9 cellular contexts compared by ENCODE assay signal in the genomic region with DNA sequence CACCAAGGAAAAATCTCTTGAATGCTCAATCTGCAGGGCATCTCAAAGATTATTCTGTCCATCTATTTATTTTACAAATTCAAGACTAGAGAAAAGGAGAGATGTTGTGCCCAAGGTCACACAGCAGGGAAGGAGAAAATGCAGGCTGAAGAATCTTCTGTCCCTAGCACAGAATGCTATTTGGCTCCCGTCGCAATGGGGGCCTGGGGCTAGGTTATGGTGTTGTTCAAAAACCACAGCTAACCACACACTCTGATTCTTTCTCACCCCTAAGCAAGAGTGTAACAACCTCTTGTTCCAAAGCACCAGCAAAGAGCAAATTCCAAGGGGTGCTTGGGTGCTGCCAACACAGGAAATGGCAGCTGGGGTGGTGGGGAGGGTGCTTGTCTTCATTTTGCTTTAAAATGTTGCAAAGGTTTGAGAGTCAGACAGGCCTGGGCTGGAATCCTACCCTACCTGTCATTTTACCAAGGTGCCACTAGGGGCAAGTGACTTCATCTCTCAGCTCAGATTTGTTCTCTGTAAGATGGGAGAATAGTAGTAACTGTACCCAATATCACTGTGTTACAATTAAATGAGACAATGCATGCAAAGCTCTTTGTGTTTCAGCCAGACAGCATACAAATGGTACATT.
A peak's percentile ranks its signal among the peaks of the same experiment; 100 is the strongest.
DNase-seq lines count a peak whose midpoint lies in the region; ATAC-seq and TF ChIP-seq lines count a peak whose summit lies in the region.
"Had no signal": no experiment of that assay in that cellular context is flagged by ENCODE, and none has a peak within 500 bp of the region (broad histone marks: within the 10 kb centered on the region; RNA-seq: fewer than 3 reads in every experiment).

No MANE protein-coding gene starts in this region.

- H3K27me3 ChIP-seq in DND-41 (ENCODE audit: insufficient read depth, low read length, poor library complexity): no peaks in the 10 kb centered on the region

- no peak overlapping the region for H3K27ac ChIP-seq in DND-41 (ENCODE audit: low read length)

- no peaks in the 10 kb centered on the region for H3K79me2 ChIP-seq in DND-41 (ENCODE audit: insufficient read depth, low read length)

- DNase-seq in DND-41 (peak; percentile 5), neural crest cell (ENCODE audit: low read depth, low spot score) (no peak), T-helper 1 cell (no peak)
- DNase-seq in stimulated activated CD4-positive, alpha-beta T cell treated with anti-CD3 and anti-CD28 coated beads, Interleukin-2, amount 100 ng/mL, for 48 hours: no peak
- DNase-seq: naive B cell had no signal

- H3K4me2 ChIP-seq in DND-41 (ENCODE audit: insufficient read depth, low read length): no peak overlapping the region

- ATAC-seq in DND-41 (ENCODE audit: insufficient read depth, low read depth): peak; percentile 64; the same call in 1 of the 3 replicates
- ATAC-seq in GM19463 (IDR thresholded peaks at IDR 0.05; ENCODE audit: unreplicated experiment): peak; percentile 92
- ATAC-seq in HG03469 (IDR thresholded peaks at IDR 0.05; ENCODE audit: unreplicated experiment): peak; percentile 92
- no peak for ATAC-seq in activated T-helper 17 cell treated with anti-CD3 and anti-CD28 coated beads, Interleukin-2, amount 50 U/mL, for 72 hours (replicated peaks)

- no peaks in the 10 kb centered on the region for H3K36me3 ChIP-seq in DND-41 (ENCODE audit: insufficient read depth, low read length)

- no peaks in the 10 kb centered on the region for H3K9me3 Mint-ChIP-seq in brain
- H3K9me3 Mint-ChIP-seq in neural crest cell: no peaks in the 10 kb centered on the region
- H3K9me3 Mint-ChIP-seq in activated T-helper 17 cell treated with anti-CD3 and anti-CD28 coated beads, Interleukin-2, amount 50 U/mL, for 72 hours: peaks cover 4% of the 10 kb centered on the region

- no peaks in the 10 kb centered on the region for H3K9me3 ChIP-seq in DND-41 (ENCODE audit: insufficient read depth, low read length, severe bottlenecking)

- no peak overlapping the region for H2AFZ ChIP-seq in DND-41 (ENCODE audit: low read depth, low read length)

- H3K4me1 ChIP-seq in DND-41 (ENCODE audit: insufficient read depth, low read length): no peaks in the 10 kb centered on the region

- H3K4me3 ChIP-seq in DND-41 (ENCODE audit: low read depth in 1 of 2, low read length in 2 of 2): no peak overlapping the region

- H4K20me1 ChIP-seq in DND-41 (ENCODE audit: insufficient read depth, low read length): no peaks in the 10 kb centered on the region

- no peaks in the 10 kb centered on the region for H3K36me3 Mint-ChIP-seq in brain
- H3K36me3 Mint-ChIP-seq in neural crest cell (ENCODE audit: low read depth): no peaks in the 10 kb centered on the region
- H3K36me3 Mint-ChIP-seq in activated T-helper 17 cell treated with anti-CD3 and anti-CD28 coated beads, Interleukin-2, amount 50 U/mL, for 72 hours (ENCODE audit: low read depth): no peaks in the 10 kb centered on the region
- H3K36me3 Mint-ChIP-seq: naive B cell had no signal

- TF ChIP-seq CTCF in DND-41 (IDR thresholded peaks at IDR 0.05; ENCODE audit: borderline replicate concordance, extremely low read depth, low read length, poor library complexity, severe bottlenecking) (peak; percentile 45), brain (conservative IDR thresholded peaks at IDR 0.05) (peak; percentile 20 to 55), neural crest cell (conservative IDR thresholded peaks at IDR 0.05) (peak; percentile 68)

- H3K27ac Mint-ChIP-seq in brain (no peak overlapping the region), neural crest cell (ENCODE audit: unreplicated experiment) (no peak overlapping the region)
- H3K27ac Mint-ChIP-seq in activated T-helper 17 cell treated with anti-CD3 and anti-CD28 coated beads, Interleukin-2, amount 50 U/mL, for 72 hours: no peak overlapping the region
- H3K27ac Mint-ChIP-seq: naive B cell had no signal

- no peak overlapping the region for H3K9ac ChIP-seq in DND-41 (ENCODE audit: low read depth, low read length)

- H3K4me3 Mint-ChIP-seq in brain (no peak overlapping the region), neural crest cell (no peak overlapping the region)
- H3K4me3 Mint-ChIP-seq in activated T-helper 17 cell treated with anti-CD3 and anti-CD28 coated beads, Interleukin-2, amount 50 U/mL, for 72 hours: no peak overlapping the region
- H3K4me3 Mint-ChIP-seq: naive B cell had no signal

- peaks cover 26% of the 10 kb centered on the region for H3K4me1 Mint-ChIP-seq in brain
- peaks cover 15% of the 10 kb centered on the region for H3K4me1 Mint-ChIP-seq in neural crest cell
- H3K4me1 Mint-ChIP-seq in activated T-helper 17 cell treated with anti-CD3 and anti-CD28 coated beads, Interleukin-2, amount 50 U/mL, for 72 hours: no peaks in the 10 kb centered on the region
- H3K4me1 Mint-ChIP-seq: naive B cell had no signal

- H3K27me3 Mint-ChIP-seq in brain (no peaks in the 10 kb centered on the region), neural crest cell (ENCODE audit: low read depth) (peaks cover 55% of the 10 kb centered on the region)
- peaks cover 5% of the 10 kb centered on the region for H3K27me3 Mint-ChIP-seq in activated T-helper 17 cell treated with anti-CD3 and anti-CD28 coated beads, Interleukin-2, amount 50 U/mL, for 72 hours
- H3K27me3 Mint-ChIP-seq: naive B cell had no signal
